Comparison of ENCODE assay signal across 10 cellular contexts in the genomic region with DNA sequence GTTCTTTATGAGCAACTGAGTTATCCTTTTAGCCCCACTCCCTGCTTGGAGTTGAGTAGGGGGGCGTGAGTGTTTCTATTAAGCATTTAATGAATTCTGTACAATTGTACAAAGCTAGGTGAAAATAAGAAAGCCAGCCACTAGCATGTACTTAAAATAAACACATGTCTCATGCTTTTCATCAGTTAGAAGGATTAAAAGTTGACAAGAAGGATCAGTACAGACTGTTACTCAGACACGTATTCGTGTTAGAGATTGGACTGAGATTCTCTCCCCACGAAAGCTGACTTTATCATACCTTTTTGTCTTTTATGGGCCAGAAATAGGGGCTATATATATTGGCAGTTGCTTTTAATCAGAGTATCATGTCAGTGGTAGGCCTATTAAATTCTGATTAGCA. TPM values are rescaled to one million over a fixed set of nuclear protein-coding genes. Genes with fewer than 3 reads are reported as not detected.
A peak's percentile ranks its signal among the peaks of the same experiment; 100 is the strongest.
DNase-seq lines count a peak whose midpoint lies in the region; ATAC-seq, FAIRE-seq and TF ChIP-seq lines count a peak whose summit lies in the region.
"Had no signal": no experiment of that assay in that cellular context is flagged by ENCODE, and none has a peak within 500 bp of the region (broad histone marks: within the 10 kb centered on the region; RNA-seq: fewer than 3 reads in every experiment).

No MANE protein-coding gene starts in this region.

- POLR2A ChIA-PET in A673 (lab: Charles Lee; ENCODE audit: low non-redundant PET): no interaction called here

- peaks cover 6% of the 10 kb centered on the region for H3F3A ChIP-seq in GM23248 (ENCODE audit: insufficient read depth)

- H3K9me1 ChIP-seq in keratinocyte (ENCODE audit: control insufficient read depth, extremely low read depth, insufficient read depth, low read length): no peaks in the 10 kb centered on the region

- H2AFZ ChIP-seq in GM23248 (no peak overlapping the region), keratinocyte (ENCODE audit: control insufficient read depth, low read length) (no peak overlapping the region)

- H3K9me3 ChIP-seq in A673 (ENCODE audit: low read depth, low read length, poor library complexity, severe bottlenecking) (no peaks in the 10 kb centered on the region), GM23248 (ENCODE audit: low read depth) (no peaks in the 10 kb centered on the region), keratinocyte (ENCODE audit: control insufficient read depth, low read depth, low read length) (no peaks in the 10 kb centered on the region), Peyer's patch (no peaks in the 10 kb centered on the region)

- H4K20me1 ChIP-seq in GM23248 (ENCODE audit: insufficient read depth) (no peaks in the 10 kb centered on the region), keratinocyte (ENCODE audit: control insufficient read depth, extremely low read depth, insufficient read depth, low read length) (no peaks in the 10 kb centered on the region)

- peak overlapping the region; percentile 89 for H3K4me2 ChIP-seq in GM23248 (ENCODE audit: unreplicated experiment)
- peak overlapping the region; percentile 83 for H3K4me2 ChIP-seq in keratinocyte (ENCODE audit: control insufficient read depth, extremely low read depth, insufficient read depth, low read depth, low read length)

- in situ Hi-C loops in GM23248 (cut with MboI): no loop called here

- no peak for TF ChIP-seq POLR2A in Peyer's patch (IDR thresholded peaks at IDR 0.05)

- H3K4me3 ChIP-seq in A673 (ENCODE audit: low read depth, low read length, poor library complexity, severe bottlenecking): peak overlapping the region; percentile 99
- H3K4me3 ChIP-seq in GM23248: peak overlapping the region; percentile 87
- H3K4me3 ChIP-seq in keratinocyte (ENCODE audit: control insufficient read depth in 2 of 3, extremely low read depth in 1 of 3, insufficient read depth in 2 of 3, low read depth in 1 of 3, low read length in 3 of 3): peak overlapping the region in 2 of 3 experiments; percentile 78 to 81
- no peak overlapping the region for H3K4me3 ChIP-seq in Peyer's patch

- no peak overlapping the region for H3K27ac ChIP-seq in A673 (ENCODE audit: low read depth, low read length, poor library complexity, severe bottlenecking)
- no peak overlapping the region for H3K27ac ChIP-seq in GM23248
- H3K27ac ChIP-seq in keratinocyte (ENCODE audit: control insufficient read depth, insufficient read depth, low read length): no peak overlapping the region
- H3K27ac ChIP-seq in Peyer's patch: no peak overlapping the region
- H3K27ac ChIP-seq: coronary artery had no signal

- H3K9me2 ChIP-seq in GM23248 (ENCODE audit: insufficient read depth): no peaks in the 10 kb centered on the region

- peaks cover 10 to 17% of the 10 kb centered on the region in 2 donors for H3K36me3 Mint-ChIP-seq in activated naive CD4-positive, alpha-beta T cell treated with anti-CD3 and anti-CD28 coated beads, Interleukin-2, amount 50 U/mL, for 72 hours

- no peaks in the 10 kb centered on the region for H3K36me3 ChIP-seq in A673 (ENCODE audit: insufficient read depth, low read length, poor library complexity, severe bottlenecking)
- no peaks in the 10 kb centered on the region for H3K36me3 ChIP-seq in GM23248 (ENCODE audit: low read depth)
- no peaks in the 10 kb centered on the region for H3K36me3 ChIP-seq in keratinocyte (ENCODE audit: control insufficient read depth in 2 of 2, extremely low read depth in 1 of 2, insufficient read depth in 2 of 2, low read length in 2 of 2)
- H3K36me3 ChIP-seq in Peyer's patch: no peaks in the 10 kb centered on the region

- ATAC-seq in activated naive CD4-positive, alpha-beta T cell treated with anti-CD3 and anti-CD28 coated beads, Interleukin-2, amount 50 U/mL, for 72 hours: no peak

- peak overlapping the region; percentile 50 to 96 for H3K27ac Mint-ChIP-seq in activated naive CD4-positive, alpha-beta T cell treated with anti-CD3 and anti-CD28 coated beads, Interleukin-2, amount 50 U/mL, for 72 hours

- 74 to 75% methylated on average over 4 of the region's 4 CpGs for WGBS in GM23248 (ENCODE audit: low coverage in 1 of 2, low lambda C conversion rate in 2 of 2, missing lambda C conversion rate in 2 of 2), 2 experiments

- no peak for DNase-seq in A673 (ENCODE audit: low spot score)
- DNase-seq in GM23248: no peak
- DNase-seq in activated naive CD4-positive, alpha-beta T cell treated with anti-CD3 and anti-CD28 coated beads, Interleukin-2, amount 50 U/mL, for 72 hours (ENCODE audit: low spot score in 2 of 2): no peak
- no peak for DNase-seq in keratinocyte (ENCODE audit: low read depth, low spot score)
- DNase-seq in GOT3 (lab: John Stamatoyannopoulos, UW): no peak
- DNase-seq in NCI-H2107 (lab: John Stamatoyannopoulos, UW): no peak
- no peak for DNase-seq in Peyer's patch
- DNase-seq in MV-4-11 (lab: John Stamatoyannopoulos, UW): no peak
- DNase-seq: stimulated activated CD4-positive, alpha-beta T cell treated with anti-CD3 and anti-CD28 coated beads, Interleukin-2, amount 100 ng/mL, for 48 hours had no signal

- no TSS peak for BruUV-seq in A673 (replicated peaks; lab: Mats Ljungman, UMichigan)

- H3K79me2 ChIP-seq in GM23248 (ENCODE audit: insufficient read depth): peaks cover 65% of the 10 kb centered on the region
- H3K79me2 ChIP-seq in keratinocyte (ENCODE audit: control insufficient read depth, insufficient read depth, low read length): peaks cover 32% of the 10 kb centered on the region

- H3K9ac ChIP-seq in GM23248 (peak overlapping the region; percentile 95; the same call in 1 of the 2 replicates), keratinocyte (ENCODE audit: control insufficient read depth, extremely low read depth, insufficient read depth, low read length) (no peak overlapping the region)

- dilution Hi-C loops in keratinocyte (cut with MboI; ENCODE audit: extremely low pct_ligation_motif_present, low sequenced_read_pairs): no loop called here

- no peak for TF ChIP-seq CTCF in A673 (conservative IDR thresholded peaks at IDR 0.05; ENCODE audit: low read depth, low read length)
- no peak for TF ChIP-seq CTCF in keratinocyte (optimal IDR thresholded peaks at IDR 0.05 in 1 of 3, IDR thresholded peaks at IDR 0.05 in 1 of 3, conservative IDR thresholded peaks at IDR 0.05 in 1 of 3; ENCODE audit: extremely low read depth in 1 of 3, insufficient read depth in 2 of 3, low read length in 3 of 3)
- no peak for TF ChIP-seq CTCF in Peyer's patch (IDR thresholded peaks at IDR 0.05)

- intact Hi-C loops in A673 (cut with micrococcal nuclease; ENCODE audit: unreplicated experiment): loop anchor here (10.0 kb wide), 1 partner anchor 434 kb away; no protein-coding TSS in a partner anchor

- CTCF ChIA-PET in A673 (lab: Charles Lee): no interaction called here

- FAIRE-seq in keratinocyte (lab: Jason Lieb, UNC): no peak

- H3K27me3 ChIP-seq in A673 (replicated peaks; ENCODE audit: insufficient read depth, low read depth, low read length, poor library complexity) (no peaks in the 10 kb centered on the region), GM23248 (replicated peaks; ENCODE audit: insufficient read depth) (no peaks in the 10 kb centered on the region), keratinocyte (ENCODE audit: control insufficient read depth, extremely low read depth, insufficient read depth, low read length) (no peaks in the 10 kb centered on the region), Peyer's patch (no peaks in the 10 kb centered on the region)

- H3K4me1 ChIP-seq in A673 (ENCODE audit: insufficient read depth, low read length, poor library complexity, severe bottlenecking) (peaks cover 15% of the 10 kb centered on the region), GM23248 (ENCODE audit: insufficient read depth) (peaks cover 20% of the 10 kb centered on the region), keratinocyte (ENCODE audit: control insufficient read depth, extremely low read depth, insufficient read depth, low read length) (peaks cover 7% of the 10 kb centered on the region), Peyer's patch (peaks cover 0 to 10% (median 2%) of the 10 kb centered on the region in 4 donors)

- H3K9me3 Mint-ChIP-seq in activated naive CD4-positive, alpha-beta T cell treated with anti-CD3 and anti-CD28 coated beads, Interleukin-2, amount 50 U/mL, for 72 hours: peaks cover 3% of the 10 kb centered on the region in 2 donors

RNA-seq across cellular contexts. Expression of a gene that starts 1.7 kb away (rescaled TPM):
- total RNA-seq in A673 (2021): 27.5 and 31.3 TPM in 2 replicates
- 11.2 and 24.5 TPM in 2 replicates for total RNA-seq in GM23248 (2014; rRNA removed; shearing (Covaris generic))
- polyA plus RNA-seq in GM23248 (2016; fragmentation: Nextera tagmentation; extraction: Ambion mirVana): 11.3 and 12.3 TPM in 2 replicates
- total RNA-seq in activated naive CD4-positive, alpha-beta T cell treated with anti-CD3 and anti-CD28 coated beads, Interleukin-2, amount 50 U/mL, for 72 hours: 10 to 100 TPM; 17.7 to 34.6 TPM
- 12.3 to 22.5 TPM (median 16.4 TPM) in 3 replicates for polyA plus RNA-seq in keratinocyte
- polyA plus RNA-seq in keratinocyte (2011; ENCODE audit: low read depth): 11.7 TPM
- 7.5 and 16.2 TPM in 2 replicates for polyA plus RNA-seq in keratinocyte (2011; cell fraction: cytosol; rRNA removed)
- 23.5 and 23.8 TPM in 2 replicates for polyA plus RNA-seq in keratinocyte (2011; cell fraction: nucleus; rRNA removed)
- polyA plus RNA-seq in keratinocyte (2012; ENCODE audit: low replicate concordance): 6.3 and 9.5 TPM in 2 replicates
- 4.2 to 19.2 TPM (median 8.3 TPM) in 3 replicates for polyA minus RNA-seq in keratinocyte
- 3.3 TPM for polyA minus RNA-seq in keratinocyte (2011; cell fraction: cytosol; rRNA and poly(A)+ RNA removed)
- 5.6 and 17.8 TPM in 2 replicates for polyA minus RNA-seq in keratinocyte (2011; cell fraction: nucleus; rRNA and poly(A)+ RNA removed)
- 10 to 100 TPM in 2 of 4 donors, 1 to 10 TPM in 2; 6.9 to 21.5 (median 11.4) TPM for total RNA-seq in Peyer's patch

Comparison
In these comparisons a context has a peak if more than half of its experiments do, and no peak if none do; other contexts are left out.
1. H3K4me3 ChIP-seq: peak in A673 (single experiment), GM23248 (single experiment) and keratinocyte (2 of 3); none in Peyer's patch (0 of 4).